In the genomic region with DNA sequence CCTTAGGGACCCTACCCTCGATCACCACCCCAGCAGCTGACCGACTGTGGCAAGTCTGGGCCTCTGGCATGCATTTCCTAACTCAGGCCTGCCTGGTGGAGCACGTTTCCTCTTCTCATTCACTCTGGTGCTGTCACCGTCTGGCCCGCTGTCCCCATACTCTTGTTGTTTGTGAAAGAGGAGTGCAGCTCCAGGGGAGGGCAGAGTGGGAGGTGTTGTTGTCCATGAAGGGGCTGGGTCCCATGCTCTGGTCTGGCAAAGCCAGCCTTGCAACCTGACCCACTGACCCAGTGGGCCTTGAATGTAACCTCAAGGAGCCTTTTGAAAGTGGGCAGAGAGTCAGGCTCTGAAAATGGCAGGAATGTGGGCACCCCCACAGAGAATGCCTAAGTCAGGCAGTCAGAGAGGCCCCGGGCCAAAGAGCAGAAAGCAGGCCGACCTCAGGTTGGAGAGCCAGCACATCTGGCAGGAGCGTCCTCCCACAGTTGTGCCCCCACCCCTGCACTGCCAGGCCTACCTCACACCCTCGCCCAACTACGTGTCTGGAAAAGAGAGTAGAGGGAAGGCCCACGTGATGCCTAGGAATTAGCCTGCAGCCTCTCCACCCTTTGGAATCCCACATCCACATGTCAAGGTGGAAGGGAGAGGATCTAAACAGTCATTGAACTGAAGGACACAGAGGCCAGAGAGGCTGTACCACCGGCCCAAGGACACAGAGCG, we compare ENCODE assay signal across 10 cellular contexts. TPM values are rescaled to one million over a fixed set of nuclear protein-coding genes. Genes with fewer than 3 reads are reported as not detected.
DNase-seq lines count a peak whose midpoint lies in the region; ATAC-seq and TF ChIP-seq lines count a peak whose summit lies in the region.
"Had no signal": no experiment of that assay in that cellular context is flagged by ENCODE, and none has a peak within 500 bp of the region (broad histone marks: within the 10 kb centered on the region; RNA-seq: fewer than 3 reads in every experiment).

No MANE protein-coding gene starts in this region.

- ATAC-seq in HG03108 (IDR thresholded peaks at IDR 0.05; ENCODE audit: unreplicated experiment) (peak; percentile 33), left lung (peak; percentile 46), HG03045 (IDR thresholded peaks at IDR 0.05; ENCODE audit: unreplicated experiment) (no peak), GM18858 (IDR thresholded peaks at IDR 0.05; ENCODE audit: unreplicated experiment) (no peak)

- H3K4me3 ChIP-seq in left lung = no peak overlapping the region

- H3K36me3 ChIP-seq in left lung = peaks cover 0 to under 1% of the 10 kb centered on the region in 2 donors

- H3K27ac ChIP-seq in angular gyrus (ENCODE audit: low read depth, low read length) (peak overlapping the region; percentile 96), left lung (no peak overlapping the region)

- intact Hi-C loops in left lung (cut with DNase I) = no loop called here

- no peak for TF ChIP-seq CTCF in left lung (IDR thresholded peaks at IDR 0.05)

- DNase-seq in AG08396 (ENCODE audit: low spot score) (peak; percentile 74), left lung (peak in 1 of 2 donors; percentile 37), middle frontal gyrus (ENCODE audit: extremely low spot score, low spot score) (no peak), activated gamma-delta T cell (lab: John Stamatoyannopoulos, UW) (no peak)
- DNase-seq: NCI-H69 had no signal

- H3K9me3 ChIP-seq in left lung = no peaks in the 10 kb centered on the region

- peaks cover 0 to 12% of the 10 kb centered on the region in 2 donors for H3K4me1 ChIP-seq in left lung

- H3K27me3 ChIP-seq in left lung = no peaks in the 10 kb centered on the region

RNA-seq across cellular contexts. Expression of gene SEMA7A, which starts 10.9 kb away (rescaled TPM):
- 1 to 10 TPM; 4.7 to 7.8 TPM for total RNA-seq in left lung

RNA-seq across cellular contexts. Expression of gene UBL7, which starts 38.1 kb away (rescaled TPM):
- total RNA-seq in left lung = 10 to 100 TPM; 32.7 to 42.6 TPM

RNA-seq across cellular contexts. Expression of gene CYP11A1, which starts 55.4 kb away (rescaled TPM):
- under 1 TPM; 0.34 to 0.64 TPM for total RNA-seq in left lung
- total RNA-seq: dermis microvascular lymphatic vessel endothelial cell had no signal

Comparison
In these comparisons a context has a peak if more than half of its experiments do, and no peak if none do; other contexts are left out.
1. ATAC-seq: peak in HG03108 (single experiment) and left lung (single experiment); none in HG03045 (single experiment) and GM18858 (single experiment).